In the genomic region with DNA sequence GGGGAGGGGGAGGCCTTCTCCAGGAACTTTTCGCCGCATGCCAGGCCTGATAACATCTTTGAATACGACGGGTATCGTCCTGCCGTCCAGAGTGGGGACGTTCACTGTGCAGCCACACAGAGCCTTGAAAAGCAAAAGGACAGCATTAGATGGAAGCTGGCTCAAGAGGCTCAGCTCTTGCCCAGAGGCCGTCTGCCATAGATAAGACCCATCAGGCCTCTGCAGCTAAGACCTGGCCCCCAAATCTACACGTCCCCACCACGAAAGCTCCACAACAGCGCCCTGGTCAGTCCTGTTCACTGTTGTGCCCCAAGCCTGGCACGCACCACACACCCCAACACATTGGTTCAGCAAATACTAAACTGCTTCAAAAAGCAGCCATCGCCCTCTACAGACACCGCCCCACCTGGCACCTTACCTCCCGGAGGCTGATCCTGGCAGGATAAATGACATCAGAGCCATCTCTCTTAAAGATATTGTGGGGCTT, we compare ENCODE assay signal across 9 cellular contexts. TPM values are rescaled to one million over a fixed set of nuclear protein-coding genes. Genes with fewer than 3 reads are reported as not detected.
DNase-seq lines count a peak whose midpoint lies in the region; ATAC-seq and TF ChIP-seq lines count a peak whose summit lies in the region.
"Had no signal": no experiment of that assay in that cellular context is flagged by ENCODE, and none has a peak within 500 bp of the region (broad histone marks: within the 10 kb centered on the region; RNA-seq: fewer than 3 reads in every experiment).

No MANE protein-coding gene starts in this region.

- no peak for DNase-seq in left ventricle myocardium inferior
- DNase-seq in cardiac septum (ENCODE audit: low spot score), result no peak
- DNase-seq in brain microvascular endothelial cell, result no peak
- no peak for DNase-seq in NCI-H2107 treated with DMSO at 0.1 percent for 48 hours (lab: John Stamatoyannopoulos, UW; ENCODE audit: unreplicated experiment)
- DNase-seq in activated CD8-positive, alpha-beta memory T cell treated with anti-CD3 and anti-CD28 coated beads for 24 hours, result no peak
- no peak for DNase-seq in T-helper 9 cell
- DNase-seq: NCI-H1105 had no signal

- intact Hi-C loops in left ventricle myocardium inferior (cut with micrococcal nuclease) (no loop called here), cardiac septum (cut with DNase I) (no loop called here)

- H3K4me3 ChIP-seq in left ventricle myocardium inferior (peak overlapping the region; percentile 99), brain microvascular endothelial cell (ENCODE audit: low read depth, low read length) (peak overlapping the region; percentile 86), mesodermal cell (ENCODE audit: extremely low read depth, insufficient read depth, low read length, poor library complexity, severe bottlenecking) (peak overlapping the region; percentile 76)

- H3K36me3 ChIP-seq in left ventricle myocardium inferior, result peaks cover 33% of the 10 kb centered on the region
- H3K36me3 ChIP-seq in brain microvascular endothelial cell (replicated peaks), result peaks cover 28% of the 10 kb centered on the region
- H3K36me3 ChIP-seq in mesodermal cell (ENCODE audit: control insufficient read depth, insufficient read depth, low read length), result peaks cover 35% of the 10 kb centered on the region

- TF ChIP-seq CTCF in left ventricle myocardium inferior (IDR thresholded peaks at IDR 0.05; ENCODE audit: borderline replicate concordance) (no peak), brain microvascular endothelial cell (IDR thresholded peaks at IDR 0.05; ENCODE audit: low read depth, low read length, missing control alignments) (no peak)

- in situ Hi-C loops in brain microvascular endothelial cell (cut with HindIII; ENCODE audit: low pct_ligation_motif_present, low sequenced_read_pairs), result no loop called here

- no peaks in the 10 kb centered on the region for H3K9me3 ChIP-seq in left ventricle myocardium inferior (replicated peaks)
- H3K9me3 ChIP-seq in mesodermal cell (ENCODE audit: control insufficient read depth, low read length), result no peaks in the 10 kb centered on the region

- no peak for ATAC-seq in HG03520 (IDR thresholded peaks at IDR 0.05; ENCODE audit: unreplicated experiment)

- peak overlapping the region; percentile 100 for H3K27ac ChIP-seq in left ventricle myocardium inferior (replicated peaks)
- H3K27ac ChIP-seq in brain microvascular endothelial cell, result no peak overlapping the region
- H3K27ac ChIP-seq in mesodermal cell (ENCODE audit: low read depth, low read length, severe bottlenecking), result no peak overlapping the region

- H3K4me1 ChIP-seq in left ventricle myocardium inferior (peaks cover 59% of the 10 kb centered on the region), mesodermal cell (ENCODE audit: control insufficient read depth, insufficient read depth, low read length, poor library complexity, severe bottlenecking) (peaks cover 31% of the 10 kb centered on the region)

- H3K27me3 ChIP-seq in left ventricle myocardium inferior (ENCODE audit: low read depth) (no peaks in the 10 kb centered on the region), brain microvascular endothelial cell (replicated peaks) (no peaks in the 10 kb centered on the region)

- 94 to 96% methylated on average over 9 to 13 of the region's 15 CpGs for WGBS in mesodermal cell (ENCODE audit: insufficient coverage in 2 of 2), 2 experiments

RNA-seq across cellular contexts. Expression of a gene that starts 2.1 kb away (rescaled TPM):
- 48.7 TPM for total RNA-seq in left ventricle myocardium inferior
- total RNA-seq in cardiac septum, result 61.6 TPM
- 56.7 TPM for polyA plus RNA-seq in mesodermal cell (2013, experiment 1 of 2)
- polyA plus RNA-seq in mesodermal cell (2013, experiment 2 of 2), result 53.9 TPM

RNA-seq across cellular contexts. Expression of a gene that starts 13.3 kb away (rescaled TPM):
- total RNA-seq in left ventricle myocardium inferior (69.3 TPM), cardiac septum (62.0 TPM)
- 115 TPM for polyA plus RNA-seq in mesodermal cell (2013, experiment 1 of 2)
- 102 TPM for polyA plus RNA-seq in mesodermal cell (2013, experiment 2 of 2)

RNA-seq across cellular contexts. Expression of a gene that starts 20.2 kb away (rescaled TPM):
- total RNA-seq in left ventricle myocardium inferior (45.5 TPM), cardiac septum (49.5 TPM)
- polyA plus RNA-seq in mesodermal cell (2013, experiment 1 of 2), result 71.0 TPM
- polyA plus RNA-seq in mesodermal cell (2013, experiment 2 of 2), result 65.0 TPM

RNA-seq across cellular contexts. Expression of a gene that starts 40.9 kb away (rescaled TPM):
- total RNA-seq in left ventricle myocardium inferior (not detected), cardiac septum (not detected)
- 0.18 TPM for polyA plus RNA-seq in mesodermal cell (2013, experiment 1 of 2)
- polyA plus RNA-seq in mesodermal cell (2013, experiment 2 of 2), result not detected

RNA-seq across cellular contexts. Expression of a gene that starts 55.8 kb away (rescaled TPM):
- total RNA-seq in left ventricle myocardium inferior, result 501 TPM
- 382 TPM for total RNA-seq in cardiac septum
- 137 TPM for polyA plus RNA-seq in mesodermal cell (2013, experiment 1 of 2)
- 115 TPM for polyA plus RNA-seq in mesodermal cell (2013, experiment 2 of 2)
